ENCODE assay signal across 8 cellular contexts in genomic region chr1:161177936-161178244, GRCh38. TPM values are rescaled to one million over a fixed set of nuclear protein-coding genes. Genes with fewer than 3 reads are reported as not detected.
A peak's percentile ranks its signal among the peaks of the same experiment; 100 is the strongest.
DNase-seq lines count a peak whose midpoint lies in the region; ATAC-seq, FAIRE-seq and TF ChIP-seq lines count a peak whose summit lies in the region.

No MANE protein-coding gene starts in this region.

- DNase-seq in Calu3 (no peak), PC-9 (no peak), endothelial cell of umbilical vein (ENCODE audit: low read depth, low spot score) (no peak), ovary (peak in 1 of 5 donors; percentile 44), inferior parietal cortex (ENCODE audit: extremely low spot score) (no peak), HPDE6-E6E7 (ENCODE audit: extremely low spot score) (no peak)

- WGBS in ovary, 3 donors = 31 to 43% (median 31%) methylated on average over 9 of the region's 9 CpGs

- intact Hi-C loops in Calu3 (cut with micrococcal nuclease; ENCODE audit: unreplicated experiment) (no loop called here), PC-9 (cut with micrococcal nuclease; ENCODE audit: unreplicated experiment) (loop anchor here (1.0 kb wide), 1 partner anchor 45 kb away; no protein-coding TSS in a partner anchor), endothelial cell of umbilical vein (cut with micrococcal nuclease) (loop anchor here (1.0 kb wide), 1 partner anchor 12 kb away; the partner anchor contains the start of gene PPOX), ovary (cut with DNase I) (no loop called here)

- TF ChIP-seq CTCF in Calu3 (IDR thresholded peaks at IDR 0.05; ENCODE audit: unreplicated experiment) (peak; percentile 0), PC-9 (conservative IDR thresholded peaks at IDR 0.05) (no peak; the same call in 1 of the 2 replicates), endothelial cell of umbilical vein (IDR thresholded peaks at IDR 0.05; ENCODE audit: extremely low read depth in 1 of 2, insufficient read depth in 1 of 2, low read depth in 1 of 2, low read length in 2 of 2) (no peak), ovary (IDR thresholded peaks at IDR 0.05) (no peak)

- POLR2A ChIA-PET in PC-9 (lab: Charles Lee; ENCODE audit: unreplicated experiment) = no interaction called here
- POLR2A ChIA-PET in endothelial cell of umbilical vein (lab: Charles Lee) = no interaction called here

- peak overlapping the region; percentile 100 for H3K4me3 Mint-ChIP-seq in Calu3 (ENCODE audit: low read depth, unreplicated experiment)

- H3K27ac ChIP-seq in PC-9 (peak overlapping the region; percentile 61), endothelial cell of umbilical vein (ENCODE audit: insufficient read depth, low read depth, low read length) (peak overlapping the region; percentile 14), ovary (peak overlapping the region; percentile 87 to 91)

- H3K4me3 ChIP-seq in PC-9 (peak overlapping the region; percentile 83), endothelial cell of umbilical vein (replicated peaks in 1 of 3; ENCODE audit: insufficient read depth in 1 of 3, low read depth in 1 of 3, low read length in 3 of 3) (no peak overlapping the region), ovary (peak overlapping the region; percentile 87)

- no peak for TF ChIP-seq EP300 in ovary (IDR thresholded peaks at IDR 0.05)

- no TSS peak for BruUV-seq in Calu3 (replicated peaks; lab: Mats Ljungman, UMichigan)
- BruUV-seq in PC-9 (replicated peaks; lab: Mats Ljungman, UMichigan) = no TSS peak
- no TSS peak for BruUV-seq in endothelial cell of umbilical vein (replicated peaks; lab: Mats Ljungman, UMichigan)

- no peaks in the 10 kb centered on the region for H3K9me3 Mint-ChIP-seq in Calu3 (ENCODE audit: low read depth, unreplicated experiment)

- H3K27me3 ChIP-seq in PC-9 (ENCODE audit: insufficient read depth, low read depth) = no peaks in the 10 kb centered on the region
- no peaks in the 10 kb centered on the region for H3K27me3 ChIP-seq in endothelial cell of umbilical vein (ENCODE audit: control insufficient read depth in 2 of 2, insufficient read depth in 2 of 2, low read length in 2 of 2)
- no peaks in the 10 kb centered on the region for H3K27me3 ChIP-seq in ovary

- H3K9ac ChIP-seq in endothelial cell of umbilical vein (replicated peaks; ENCODE audit: extremely low read depth, insufficient read depth, low read length) = peak overlapping the region; percentile 71

- H2AFZ ChIP-seq in PC-9 (peak overlapping the region; percentile 94), endothelial cell of umbilical vein (ENCODE audit: low read depth, low read length) (peak overlapping the region; percentile 54)

- CTCF ChIA-PET in Calu3 (lab: Charles Lee) (interaction anchor here (0.6 to 1.8 kb wide), 3 partner anchors 9 to 143 kb away, joined by 3 to 7 read pairs (median 4); partner anchors contain the start of gene PPOX), PC-9 (lab: Charles Lee) (no interaction called here), endothelial cell of umbilical vein (lab: Charles Lee) (interaction anchor here (1.0 to 2.5 kb wide), 4 partner anchors 12 to 204 kb away, joined by 3 to 10 read pairs (median 6); partner anchors contain the start of genes NDUFS2, PPOX and TOMM40L)

- H3K4me1 ChIP-seq in PC-9 (replicated peaks; ENCODE audit: insufficient read depth) (peaks cover 25% of the 10 kb centered on the region), endothelial cell of umbilical vein (ENCODE audit: control insufficient read depth, extremely low read depth, insufficient read depth, low read length) (peaks cover 11% of the 10 kb centered on the region), ovary (ENCODE audit: insufficient read depth) (peaks cover 6% of the 10 kb centered on the region)

- dilution Hi-C loops in endothelial cell of umbilical vein (cut with MboI; ENCODE audit: extremely low pct_ligation_motif_present, low sequenced_read_pairs) = no loop called here

- H3K36me3 ChIP-seq in PC-9 (ENCODE audit: low read depth) = peaks cover 6% of the 10 kb centered on the region
- H3K36me3 ChIP-seq in endothelial cell of umbilical vein (ENCODE audit: control insufficient read depth in 2 of 2, extremely low read depth in 1 of 2, insufficient read depth in 2 of 2, low read length in 2 of 2) = peaks cover 0 to 6% of the 10 kb centered on the region in 2 experiments
- no peaks in the 10 kb centered on the region for H3K36me3 ChIP-seq in ovary

- peak overlapping the region; percentile 97 for H3K27ac Mint-ChIP-seq in Calu3 (ENCODE audit: unreplicated experiment)

- TF ChIP-seq POLR2A in endothelial cell of umbilical vein (IDR thresholded peaks at IDR 0.05; ENCODE audit: low read depth, low read length) (no peak), ovary (IDR thresholded peaks at IDR 0.05) (no peak)

- H4K20me1 ChIP-seq in PC-9 (ENCODE audit: insufficient read depth) (no peaks in the 10 kb centered on the region), endothelial cell of umbilical vein (replicated peaks; ENCODE audit: control insufficient read depth, extremely low read depth, insufficient read depth, low read length) (no peaks in the 10 kb centered on the region)

- H3K4me2 ChIP-seq in PC-9 (peak overlapping the region; percentile 85), endothelial cell of umbilical vein (ENCODE audit: insufficient read depth, low read length) (peak overlapping the region; percentile 46)

- H3K9me2 ChIP-seq in PC-9 (ENCODE audit: insufficient read depth) = no peaks in the 10 kb centered on the region

- H3K27me3 Mint-ChIP-seq in Calu3 (ENCODE audit: unreplicated experiment) = no peaks in the 10 kb centered on the region

- H3K4me1 Mint-ChIP-seq in Calu3 (ENCODE audit: low read depth, unreplicated experiment) = peaks cover 40% of the 10 kb centered on the region

- ATAC-seq in HG03354 (IDR thresholded peaks at IDR 0.05; ENCODE audit: poor library complexity, severe bottlenecking, unreplicated experiment) (no peak), GM19397 (IDR thresholded peaks at IDR 0.05; ENCODE audit: unreplicated experiment) (no peak)

- H3K9me1 ChIP-seq in endothelial cell of umbilical vein (replicated peaks; ENCODE audit: control insufficient read depth, extremely low read depth, insufficient read depth, low read length) = no peaks in the 10 kb centered on the region

- H3F3A ChIP-seq in PC-9 (ENCODE audit: insufficient read depth, low read depth) = peaks cover 13% of the 10 kb centered on the region; the same call in 1 of the 2 replicates

- FAIRE-seq in endothelial cell of umbilical vein (lab: Jason Lieb, UNC) = peak; percentile 12

- peaks cover 14% of the 10 kb centered on the region for H3K79me2 ChIP-seq in PC-9 (ENCODE audit: low read depth)
- H3K79me2 ChIP-seq in endothelial cell of umbilical vein (ENCODE audit: control insufficient read depth, insufficient read depth, low read length) = peaks cover 8% of the 10 kb centered on the region

- H3K9me3 ChIP-seq in PC-9 (ENCODE audit: insufficient read depth, low read depth) (no peaks in the 10 kb centered on the region), endothelial cell of umbilical vein (replicated peaks; ENCODE audit: control insufficient read depth, insufficient read depth, low read length) (no peaks in the 10 kb centered on the region), ovary (no peaks in the 10 kb centered on the region)

- peaks cover 34% of the 10 kb centered on the region for H3K36me3 Mint-ChIP-seq in Calu3 (ENCODE audit: insufficient read depth, unreplicated experiment)

RNA-seq across cellular contexts. Expression of gene B4GALT3, which starts 0.6 kb away (rescaled TPM):
- total RNA-seq in Calu3 (2022) = 51.9 and 59.2 TPM in 2 replicates
- total RNA-seq in PC-9 (2021) = 35.5 and 47.8 TPM in 2 replicates
- 39.5 and 39.8 TPM in 2 replicates for total RNA-seq in endothelial cell of umbilical vein
- 55.5 and 60.4 TPM in 2 replicates for polyA plus RNA-seq in endothelial cell of umbilical vein
- polyA plus RNA-seq in endothelial cell of umbilical vein (2011; cell fraction: cytosol; rRNA removed) = 43.9 and 47.0 TPM in 2 replicates
- 46.1 and 53.2 TPM in 2 replicates for polyA plus RNA-seq in endothelial cell of umbilical vein (2011; cell fraction: nucleus; rRNA removed)
- 36.9 and 38.5 TPM in 2 replicates for polyA plus RNA-seq in endothelial cell of umbilical vein (2012)
- polyA minus RNA-seq in endothelial cell of umbilical vein = 22.8 and 24.6 TPM in 2 replicates
- 18.3 TPM for polyA minus RNA-seq in endothelial cell of umbilical vein (2011; cell fraction: cytosol; rRNA and poly(A)+ RNA removed)
- 13.6 and 14.2 TPM in 2 replicates for polyA minus RNA-seq in endothelial cell of umbilical vein (2011; cell fraction: nucleus; rRNA and poly(A)+ RNA removed)
- 10 to 100 TPM; 23.1 to 40.6 (median 28.8) TPM for total RNA-seq in ovary
- polyA plus RNA-seq in ovary = 10 to 100 TPM; 24.2 to 44.0 TPM

RNA-seq across cellular contexts. Expression of gene PPOX, which starts 11.7 kb away (rescaled TPM):
- total RNA-seq in Calu3 (2022) (25.7 and 27.1 TPM in 2 replicates), PC-9 (2021) (23.1 and 26.4 TPM in 2 replicates), endothelial cell of umbilical vein (28.5 and 28.9 TPM in 2 replicates), ovary (10 to 100 TPM; 20.1 to 37.9 (median 24.2) TPM)
- polyA plus RNA-seq in endothelial cell of umbilical vein (26.4 and 31.3 TPM in 2 replicates), ovary (10 to 100 TPM; 21.1 to 29.6 TPM)
- polyA plus RNA-seq in endothelial cell of umbilical vein (2011; cell fraction: cytosol; rRNA removed) = 11.8 and 15.6 TPM in 2 replicates
- 118 and 123 TPM in 2 replicates for polyA plus RNA-seq in endothelial cell of umbilical vein (2011; cell fraction: nucleus; rRNA removed)
- polyA plus RNA-seq in endothelial cell of umbilical vein (2012) = 17.9 and 19.2 TPM in 2 replicates
- 13.7 and 16.0 TPM in 2 replicates for polyA minus RNA-seq in endothelial cell of umbilical vein
- 13.5 TPM for polyA minus RNA-seq in endothelial cell of umbilical vein (2011; cell fraction: cytosol; rRNA and poly(A)+ RNA removed)
- polyA minus RNA-seq in endothelial cell of umbilical vein (2011; cell fraction: nucleus; rRNA and poly(A)+ RNA removed) = 17.6 and 19.1 TPM in 2 replicates

RNA-seq across cellular contexts. Expression of gene USP21, which starts 18.6 kb away (rescaled TPM):
- total RNA-seq in Calu3 (2022) = 35.8 and 40.9 TPM in 2 replicates
- total RNA-seq in PC-9 (2021) = 32.3 and 34.8 TPM in 2 replicates
- 18.7 and 19.7 TPM in 2 replicates for total RNA-seq in endothelial cell of umbilical vein
- 29.2 and 34.9 TPM in 2 replicates for polyA plus RNA-seq in endothelial cell of umbilical vein
- 21.0 and 21.5 TPM in 2 replicates for polyA plus RNA-seq in endothelial cell of umbilical vein (2011; cell fraction: cytosol; rRNA removed)
- polyA plus RNA-seq in endothelial cell of umbilical vein (2011; cell fraction: nucleus; rRNA removed) = 84.5 and 91.0 TPM in 2 replicates
- polyA plus RNA-seq in endothelial cell of umbilical vein (2012) = 14.6 and 14.7 TPM in 2 replicates
- 16.3 TPM in 2 replicates for polyA minus RNA-seq in endothelial cell of umbilical vein
- polyA minus RNA-seq in endothelial cell of umbilical vein (2011; cell fraction: cytosol; rRNA and poly(A)+ RNA removed) = 16.2 TPM
- polyA minus RNA-seq in endothelial cell of umbilical vein (2011; cell fraction: nucleus; rRNA and poly(A)+ RNA removed) = 16.0 and 18.2 TPM in 2 replicates
- 10 to 100 TPM; 16.7 to 41.9 (median 38.5) TPM for total RNA-seq in ovary
- 10 to 100 TPM; 29.2 to 32.0 TPM for polyA plus RNA-seq in ovary

RNA-seq across cellular contexts. Expression of gene ADAMTS4, which starts 21.0 kb away (rescaled TPM):
- total RNA-seq in Calu3 (2022) (not detected in 2 replicates), PC-9 (2021) (0.08 TPM in 1 of 2 replicates, not detected in the other), endothelial cell of umbilical vein (8.9 and 13.6 TPM in 2 replicates), ovary (100 to 1,000 TPM in 4 of 7 donors, 10 to 100 TPM in 3; 40.7 to 437 (median 103) TPM)
- polyA plus RNA-seq in endothelial cell of umbilical vein (2.5 and 2.6 TPM in 2 replicates), ovary (10 to 100 TPM in 1 of 2 donors, under 1 TPM in 1; 0.90 to 19.4 TPM)
- 1.1 and 1.4 TPM in 2 replicates for polyA plus RNA-seq in endothelial cell of umbilical vein (2011; cell fraction: cytosol; rRNA removed)
- 2.7 and 3.4 TPM in 2 replicates for polyA plus RNA-seq in endothelial cell of umbilical vein (2011; cell fraction: nucleus; rRNA removed)
- 11.6 and 12.1 TPM in 2 replicates for polyA plus RNA-seq in endothelial cell of umbilical vein (2012)
- polyA minus RNA-seq in endothelial cell of umbilical vein = 3.5 and 13.4 TPM in 2 replicates
- polyA minus RNA-seq in endothelial cell of umbilical vein (2011; cell fraction: cytosol; rRNA and poly(A)+ RNA removed) = 0.41 TPM
- 7.3 and 7.8 TPM in 2 replicates for polyA minus RNA-seq in endothelial cell of umbilical vein (2011; cell fraction: nucleus; rRNA and poly(A)+ RNA removed)

RNA-seq across cellular contexts. Expression of gene UFC1, which starts 24.1 kb away (rescaled TPM):
- 77.5 and 85.8 TPM in 2 replicates for total RNA-seq in Calu3 (2022)
- 74.2 and 74.9 TPM in 2 replicates for total RNA-seq in PC-9 (2021)
- total RNA-seq in endothelial cell of umbilical vein = 102 and 110 TPM in 2 replicates
- polyA plus RNA-seq in endothelial cell of umbilical vein = 115 and 149 TPM in 2 replicates
- 198 and 222 TPM in 2 replicates for polyA plus RNA-seq in endothelial cell of umbilical vein (2011; cell fraction: cytosol; rRNA removed)
- polyA plus RNA-seq in endothelial cell of umbilical vein (2011; cell fraction: nucleus; rRNA removed) = 63.9 and 87.7 TPM in 2 replicates
- polyA plus RNA-seq in endothelial cell of umbilical vein (2012) = 124 and 128 TPM in 2 replicates
- polyA minus RNA-seq in endothelial cell of umbilical vein = 68.2 and 73.7 TPM in 2 replicates
- 45.0 TPM for polyA minus RNA-seq in endothelial cell of umbilical vein (2011; cell fraction: cytosol; rRNA and poly(A)+ RNA removed)
- polyA minus RNA-seq in endothelial cell of umbilical vein (2011; cell fraction: nucleus; rRNA and poly(A)+ RNA removed) = 22.1 and 30.2 TPM in 2 replicates
- total RNA-seq in ovary = 100 to 1,000 TPM in 3 of 7 donors, 10 to 100 TPM in 4; 63.2 to 111 (median 96.1) TPM
- 100 to 1,000 TPM; 131 to 209 TPM for polyA plus RNA-seq in ovary

Comparison
In these comparisons a context has a peak if more than half of its experiments do, and no peak if none do; other contexts are left out.
1. H3K27ac ChIP-seq: peak in every context shown above with its lines; median percentile 89 in ovary; 61 in PC-9; 14 in endothelial cell of umbilical vein.
2. H3K4me3 ChIP-seq: peak in PC-9 (single experiment) and ovary (single experiment); none in endothelial cell of umbilical vein (0 of 3).
3. intact Hi-C loops: an anchor here in PC-9 (1.0 kb wide) and endothelial cell of umbilical vein (1.0 kb wide); none called in Calu3 and ovary.